Comparison of ENCODE assay signal across 4 cellular contexts in the genomic region with DNA sequence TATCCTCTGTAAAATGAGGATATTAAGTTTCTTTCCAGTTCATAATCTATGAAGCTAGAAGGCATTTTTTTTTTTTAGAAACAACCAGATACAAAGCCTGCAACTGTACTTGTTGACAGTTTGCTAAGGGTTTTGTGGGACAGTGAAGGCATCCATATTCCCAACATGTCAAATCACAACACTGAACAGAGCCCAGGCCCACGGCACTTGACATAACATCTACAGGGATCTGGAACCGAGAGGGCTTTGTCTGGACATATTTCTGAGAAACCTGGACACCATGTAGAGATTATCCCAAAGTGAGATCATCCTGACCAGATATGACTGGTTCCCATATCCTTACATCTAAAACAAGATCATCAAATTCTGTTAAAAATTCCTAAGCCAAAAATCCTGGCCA.
"Had no signal": no experiment of that assay in that cellular context is flagged by ENCODE, and none has a peak within 500 bp of the region (broad histone marks: within the 10 kb centered on the region; RNA-seq: fewer than 3 reads in every experiment).

No MANE protein-coding gene starts in this region.

- ATAC-seq: GM23338 had no signal

- H3K9me3 Mint-ChIP-seq: GM23338, H9 had no signal

- DNase-seq: H9, HCEC 1CT, IMR-90 had no signal

- H3K4me3 Mint-ChIP-seq: GM23338, H9 had no signal

- H3K4me1 Mint-ChIP-seq: GM23338, H9 had no signal

- H2AFZ ChIP-seq: GM23338 had no signal

- H3K27ac Mint-ChIP-seq: GM23338, H9 had no signal

- H3K4me2 ChIP-seq: GM23338 had no signal

- H3K4me3 ChIP-seq: GM23338 had no signal
